Comparison of ENCODE assay signal across 1 cellular context in genomic region chr12:48863296-48863695, GRCh38.
TF ChIP-seq lines count a peak whose summit lies in the region.

No MANE protein-coding gene starts in this region.

TF ChIP-seq in H1, 55 proteins besides CTCF, POLR2A, EP300 and RAD21:
- no peak for TF ChIP-seq MAFK (IDR thresholded peaks at IDR 0.05; ENCODE audit: low read depth, low read length)
- no peak for TF ChIP-seq GABPA (IDR thresholded peaks at IDR 0.05; ENCODE audit: borderline replicate concordance, insufficient read depth, low read length)
- TF ChIP-seq SAP30 (IDR thresholded peaks at IDR 0.05; ENCODE audit: insufficient read depth, insufficient replicate concordance, low read length) = no peak
- TF ChIP-seq CTBP2 (IDR thresholded peaks at IDR 0.05; ENCODE audit: borderline replicate concordance, insufficient read depth, insufficient read length, low read length) = no peak
- no peak for TF ChIP-seq EZH2 (IDR thresholded peaks at IDR 0.05; ENCODE audit: low read depth, low read length, severe bottlenecking)
- TF ChIP-seq ASH2L (IDR thresholded peaks at IDR 0.05; ENCODE audit: low read length) = no peak
- no peak for TF ChIP-seq JUN (IDR thresholded peaks at IDR 0.05; ENCODE audit: low read depth, low read length)
- TF ChIP-seq CHD7 (IDR thresholded peaks at IDR 0.05; ENCODE audit: insufficient replicate concordance, low read length) = no peak
- no peak for TF ChIP-seq SP2 (IDR thresholded peaks at IDR 0.05; ENCODE audit: low read length)
- TF ChIP-seq SP1 (IDR thresholded peaks at IDR 0.05; ENCODE audit: low read depth, low read length) = no peak
- TF ChIP-seq ATF2 (IDR thresholded peaks at IDR 0.05; ENCODE audit: low read length) = no peak
- no peak for TF ChIP-seq TAF1 (IDR thresholded peaks at IDR 0.05; ENCODE audit: low read depth, low read length)
- no peak for TF ChIP-seq SUZ12 (IDR thresholded peaks at IDR 0.05; ENCODE audit: low read length)
